Comparison of ENCODE assay signal across 22 cellular contexts in the genomic region with DNA sequence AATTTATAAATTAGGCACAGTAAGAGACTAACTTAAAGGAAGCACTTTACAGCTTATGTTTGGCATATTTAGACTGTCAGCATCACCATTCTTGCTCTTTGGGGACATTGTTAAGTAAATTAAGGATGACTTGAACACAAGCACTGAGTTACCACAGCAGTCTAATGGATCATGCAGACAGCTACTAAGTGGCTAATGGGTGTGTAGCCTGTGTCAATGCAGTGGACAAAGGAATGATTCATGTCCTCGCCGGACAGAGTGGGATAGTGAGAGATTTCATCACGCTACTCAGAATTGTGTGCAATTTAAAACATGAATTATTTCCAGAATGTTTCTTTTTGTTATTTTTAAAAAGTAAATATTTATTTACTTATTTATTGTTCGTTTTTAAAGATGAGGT.
"Had no signal": no experiment of that assay in that cellular context is flagged by ENCODE, and none has a peak within 500 bp of the region (broad histone marks: within the 10 kb centered on the region; RNA-seq: fewer than 3 reads in every experiment).

No MANE protein-coding gene starts in this region.

- H3K27ac ChIP-seq: ascending aorta, dorsolateral prefrontal cortex, esophagus muscularis mucosa, foreskin keratinocyte, hepatocyte, pancreas, psoas muscle, skin epidermis, thyroid gland, VCaP had no signal

- H3K4me1 ChIP-seq: ascending aorta, colonic mucosa, foreskin keratinocyte, psoas muscle, thyroid gland had no signal

- H3K36me3 ChIP-seq: ascending aorta, colonic mucosa, esophagus muscularis mucosa, pancreas, thyroid gland had no signal

- H3K4me3 ChIP-seq: ascending aorta, colonic mucosa, dorsolateral prefrontal cortex, esophagus muscularis mucosa, hepatocyte, mucosa of descending colon, pancreas, psoas muscle, skin epidermis, thyroid gland had no signal

- DNase-seq: activated CD4-positive, alpha-beta T cell treated with anti-CD3 and anti-CD28 coated beads for 1 hour; activated CD4-positive, alpha-beta T cell treated with anti-CD3 and anti-CD28 coated beads, Interleukin-2, amount 50 U/mL, for 1 hour; activated CD8-positive, alpha-beta T cell treated with anti-CD3 and anti-CD28 coated beads, Interleukin-2, amount 10 ng/mL, durations not matched to agents 7 days and 5 days; activated gamma-delta T cell treated with Interleukin-2 at 50 U/mL for 16 hours; colonic mucosa; dorsolateral prefrontal cortex; effector memory CD8-positive, alpha-beta T cell; foreskin keratinocyte; nephron progenitor cell; pancreas; psoas muscle; right cardiac atrium; stimulated activated CD4-positive, alpha-beta T cell treated with anti-CD3 and anti-CD28 coated beads, Interleukin-1b, Interleukin-23, amount 100 ng/mL, for 48 hours; T-helper 2 cell; thyroid gland had no signal

- H3K9me3 ChIP-seq: ascending aorta, colonic mucosa, esophagus muscularis mucosa, mucosa of descending colon, pancreas, psoas muscle, thyroid gland had no signal

- FAIRE-seq: endothelial cell of umbilical vein, pancreas had no signal
